In the genomic region with DNA sequence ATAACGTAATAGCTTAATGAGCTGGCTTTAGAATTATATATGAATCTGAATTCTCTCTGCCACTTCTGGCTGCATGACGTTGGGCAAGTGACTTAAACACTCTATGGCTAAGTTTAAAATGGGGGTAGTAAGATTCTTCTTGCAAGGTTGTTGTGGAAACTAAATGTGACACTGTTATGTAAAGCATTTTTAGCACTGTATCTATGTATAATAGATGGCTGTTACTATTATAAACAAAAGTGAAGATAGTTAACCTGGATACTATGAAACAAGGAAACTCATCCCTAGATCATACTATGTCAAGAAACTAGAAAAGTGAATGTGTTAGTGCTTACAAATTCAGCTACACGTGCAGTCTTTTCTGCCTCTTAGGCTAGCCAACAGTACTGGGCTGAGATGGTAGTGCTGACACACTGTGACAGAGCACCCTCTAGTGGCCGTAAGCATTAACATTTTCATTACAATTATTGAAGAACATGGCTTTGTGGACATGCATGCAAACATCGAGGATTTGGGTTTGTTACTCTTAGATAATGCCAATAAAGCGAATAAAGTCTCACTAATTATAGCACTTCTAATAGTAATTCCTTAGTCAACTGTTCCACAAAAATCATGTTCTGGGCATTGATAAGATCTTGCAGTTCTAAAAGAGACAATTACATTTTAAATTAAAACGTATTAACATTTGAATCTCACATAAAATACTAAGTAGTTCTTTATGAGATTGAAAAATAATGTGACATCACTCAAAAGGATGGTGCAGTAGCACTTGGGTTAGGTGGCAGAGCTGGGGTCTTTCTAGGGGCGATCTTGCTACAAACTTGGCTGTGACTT, we compare ENCODE assay signal across 8 cellular contexts. TPM values are rescaled to one million over a fixed set of nuclear protein-coding genes. Genes with fewer than 3 reads are reported as not detected.
A peak's percentile ranks its signal among the peaks of the same experiment; 100 is the strongest.
DNase-seq lines count a peak whose midpoint lies in the region; ATAC-seq and TF ChIP-seq lines count a peak whose summit lies in the region.

No MANE protein-coding gene starts in this region.

- H3K27me3 Mint-ChIP-seq in type B pancreatic cell = no peaks in the 10 kb centered on the region

- CTCF ChIA-PET in OCI-LY7 (lab: Charles Lee; ENCODE audit: unreplicated experiment) = no interaction called here

- no peaks in the 10 kb centered on the region for H3K9me2 ChIP-seq in OCI-LY7 (ENCODE audit: insufficient read depth, low read length)

- no peak overlapping the region for H3K27ac ChIP-seq in OCI-LY7 (ENCODE audit: low read depth, low read length, poor library complexity, severe bottlenecking)

- peak; percentile 95 for TF ChIP-seq CTCF in OCI-LY7 (conservative IDR thresholded peaks at IDR 0.05; ENCODE audit: low read length)
- peak; percentile 69 for TF ChIP-seq CTCF in fibroblast of the aortic adventitia (IDR thresholded peaks at IDR 0.05; ENCODE audit: insufficient read depth, low read length)
- peak; percentile 95 for TF ChIP-seq CTCF in type B pancreatic cell (conservative IDR thresholded peaks at IDR 0.05)

- peaks cover 7% of the 10 kb centered on the region for H3K4me1 ChIP-seq in OCI-LY7 (ENCODE audit: insufficient read depth, low read length, poor library complexity, severe bottlenecking)

- POLR2A ChIA-PET in OCI-LY7 (lab: Charles Lee) = interaction anchor here (0.7 to 1.4 kb wide), 2 partner anchors 936 to 1025 kb away, joined by 3 to 4 read pairs; no protein-coding TSS in a partner anchor

- H3K4me1 Mint-ChIP-seq in type B pancreatic cell (ENCODE audit: unreplicated experiment) = peaks cover 27% of the 10 kb centered on the region

- H3K9me3 Mint-ChIP-seq in type B pancreatic cell = no peaks in the 10 kb centered on the region

- H3K4me3 Mint-ChIP-seq in type B pancreatic cell = no peak overlapping the region

- no TSS peak for BruUV-seq in OCI-LY7 (replicated peaks; lab: Mats Ljungman, UMichigan)

- intact Hi-C loops in OCI-LY7 (cut with micrococcal nuclease; ENCODE audit: unreplicated experiment) = loop anchor here (2.0 to 10.0 kb wide), 3 partner anchors 108 to 1105 kb away; partner anchors contain the start of gene OMA1

- H3K9me3 ChIP-seq in OCI-LY7 (ENCODE audit: low read length) = no peaks in the 10 kb centered on the region

- H3K36me3 Mint-ChIP-seq in type B pancreatic cell = peaks cover 5% of the 10 kb centered on the region

- DNase-seq in ELF-1 (ENCODE audit: low read depth, low spot score) = peak; percentile 21
- DNase-seq in Jurkat, Clone E6-1 (ENCODE audit: low read depth, low spot score) = peak; percentile 75
- peak; percentile 78 for DNase-seq in OCI-LY7 (ENCODE audit: low spot score)
- peak; percentile 4 for DNase-seq in activated T-helper 1 cell treated with Interleukin-2 at 50 U/mL for 16 hours (ENCODE audit: low read depth)
- DNase-seq in fibroblast of the aortic adventitia (ENCODE audit: low read depth) = peak; percentile 91
- peak; percentile 32 for DNase-seq in non-pigmented ciliary epithelial cell (ENCODE audit: low read depth)
- no peak for DNase-seq in type B pancreatic cell (ENCODE audit: extremely low spot score, unreplicated experiment)

- no peaks in the 10 kb centered on the region for H3K79me2 ChIP-seq in OCI-LY7 (ENCODE audit: insufficient read depth, low read depth, low read length)

- H3K4me2 ChIP-seq in OCI-LY7 (ENCODE audit: low read length) = no peak overlapping the region

- H3K4me3 ChIP-seq in Jurkat, Clone E6-1 (ENCODE audit: low read length) = no peak overlapping the region
- H3K4me3 ChIP-seq in OCI-LY7 (ENCODE audit: low read depth, low read length, poor library complexity, severe bottlenecking) = no peak overlapping the region
- no peak overlapping the region for H3K4me3 ChIP-seq in fibroblast of the aortic adventitia (ENCODE audit: low read depth, low read length)

- peaks cover 51% of the 10 kb centered on the region for H3K36me3 ChIP-seq in OCI-LY7 (ENCODE audit: insufficient read depth, low read length)

- peak overlapping the region; percentile 53 for H3K27ac Mint-ChIP-seq in type B pancreatic cell

- peak; percentile 86 for ATAC-seq in GM21717 (IDR thresholded peaks at IDR 0.05; ENCODE audit: unreplicated experiment)

- H4K20me1 ChIP-seq in OCI-LY7 (ENCODE audit: insufficient read depth, low read length) = no peaks in the 10 kb centered on the region

- no peak overlapping the region for H2AFZ ChIP-seq in OCI-LY7 (ENCODE audit: low read length)

RNA-seq across cellular contexts. Expression of gene MYSM1, which starts 47.3 kb away (rescaled TPM):
- polyA plus RNA-seq in Jurkat, Clone E6-1 (2012; ENCODE audit: insufficient read depth, insufficient read length) = 13.2 TPM
- 21.3 and 23.9 TPM in 2 replicates for total RNA-seq in OCI-LY7 (2014; rRNA removed; shearing (Covaris generic))
- total RNA-seq in OCI-LY7 (2022) (48.8 and 53.2 TPM in 2 replicates), fibroblast of the aortic adventitia (ENCODE audit: low replicate concordance) (27.6 and 28.0 TPM in 2 replicates), type B pancreatic cell (ENCODE audit: low replicate concordance) (45.9 and 46.8 TPM in 2 replicates)
